Comparison of ENCODE assay signal across 13 cellular contexts in the genomic region with DNA sequence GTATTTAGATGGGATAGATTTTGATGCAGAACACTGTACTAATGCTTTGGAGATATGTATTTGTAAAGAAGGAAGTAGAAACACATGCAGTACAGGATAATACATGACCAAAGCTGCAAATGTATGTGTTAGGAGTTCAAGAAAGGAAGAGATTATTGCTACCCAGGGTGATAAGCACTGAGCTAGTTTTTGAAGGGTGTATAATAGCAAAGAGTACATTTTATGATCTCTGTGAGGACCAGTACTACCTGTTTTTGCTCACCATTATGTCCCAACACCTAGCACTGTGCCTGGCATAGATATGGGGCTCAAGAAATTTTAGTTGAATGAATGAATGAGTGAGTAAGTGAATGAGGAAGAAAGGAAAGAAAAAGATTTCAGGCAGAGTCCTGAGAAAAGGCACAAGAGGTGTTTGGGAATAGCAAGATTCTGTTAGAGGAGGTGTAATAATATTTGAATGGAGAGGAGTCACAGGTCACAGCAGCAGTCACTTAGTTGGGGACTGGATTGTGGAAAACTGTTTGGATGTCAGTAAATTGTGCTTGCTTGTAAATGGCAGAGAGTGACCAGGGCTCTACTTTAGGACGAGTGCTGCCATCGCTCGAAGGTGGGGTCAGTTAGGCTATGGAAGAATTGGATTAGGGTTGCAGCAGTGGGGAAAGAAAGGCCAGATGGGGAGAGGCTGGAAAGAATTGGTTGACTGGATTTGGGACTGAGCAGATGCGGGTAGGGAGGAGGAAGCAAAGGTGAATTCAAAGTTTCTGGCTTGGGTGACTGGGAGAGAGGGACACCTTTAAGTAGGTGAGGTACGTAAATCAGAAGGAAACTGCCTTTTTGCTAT. TPM values are rescaled to one million over a fixed set of nuclear protein-coding genes. Genes with fewer than 3 reads are reported as not detected.
DNase-seq lines count a peak whose midpoint lies in the region; ATAC-seq and TF ChIP-seq lines count a peak whose summit lies in the region.
"Had no signal": no experiment of that assay in that cellular context is flagged by ENCODE, and none has a peak within 500 bp of the region (broad histone marks: within the 10 kb centered on the region; RNA-seq: fewer than 3 reads in every experiment).

No MANE protein-coding gene starts in this region.

- peak overlapping the region; percentile 39 for H3K4me3 Mint-ChIP-seq in CD4-positive, alpha-beta T cell

- no peak overlapping the region for H3K27ac ChIP-seq in CD4-positive, alpha-beta T cell (ENCODE audit: low read depth, low read length)
- H3K27ac ChIP-seq in HUES48 (ENCODE audit: low read depth, low read length), result peak overlapping the region; percentile 2
- no peak overlapping the region for H3K27ac ChIP-seq in adrenal gland

- H3K27me3 Mint-ChIP-seq in CD4-positive, alpha-beta T cell, result no peaks in the 10 kb centered on the region

- H3K9ac ChIP-seq in HUES48 (ENCODE audit: low read depth, low read length), result no peak overlapping the region

- peaks cover 13% of the 10 kb centered on the region for H3K4me1 ChIP-seq in HUES48 (ENCODE audit: control insufficient read depth, insufficient read depth, low read length)
- H3K4me1 ChIP-seq in mucosa of descending colon (ENCODE audit: low read depth), result peaks cover 8% of the 10 kb centered on the region
- H3K4me1 ChIP-seq in adrenal gland (replicated peaks in 1 of 2), result peaks cover 0 to 19% of the 10 kb centered on the region in 2 donors

- no peaks in the 10 kb centered on the region for H3K27me3 ChIP-seq in CD4-positive, alpha-beta T cell (ENCODE audit: control insufficient read depth, insufficient read depth, low read length)
- H3K27me3 ChIP-seq in HUES48 (ENCODE audit: control insufficient read depth, insufficient read depth, low read length) (no peaks in the 10 kb centered on the region), adrenal gland (no peaks in the 10 kb centered on the region)

- H3K36me3 ChIP-seq in HUES48 (ENCODE audit: control insufficient read depth, insufficient read depth, low read length) (no peaks in the 10 kb centered on the region), mucosa of descending colon (ENCODE audit: low read depth) (no peaks in the 10 kb centered on the region), adrenal gland (replicated peaks in 1 of 2) (no peaks in the 10 kb centered on the region)

- POLR2A ChIA-PET in CD4-positive, alpha-beta T cell (lab: Charles Lee), result interaction anchor here (0.6 to 2.5 kb wide), 4 partner anchors 9 to 79 kb away, joined by 3 to 13 read pairs (median 5); a partner anchor contains a TSS

- in situ Hi-C loops in G401 (cut with HindIII; ENCODE audit: low sequenced_read_pairs), result no loop called here

- ATAC-seq in CD4-positive, alpha-beta T cell (ENCODE audit: poor library complexity), result no peak
- peak; percentile 53 for ATAC-seq in mucosa of descending colon

- H3K9me3 Mint-ChIP-seq in CD4-positive, alpha-beta T cell, result no peaks in the 10 kb centered on the region

- DNase-seq in CD4-positive, alpha-beta T cell, result no peak
- DNase-seq in astrocyte of the hippocampus (ENCODE audit: low read depth, low spot score) (peak; percentile 11), mucosa of descending colon (no peak), NCI-H1092 treated with DMSO at 0.1 percent for 48 hours (lab: John Stamatoyannopoulos, UW) (no peak), G401 (ENCODE audit: low spot score) (no peak), NCI-H1105 (lab: John Stamatoyannopoulos, UW) (no peak), adrenal gland (no peak)
- DNase-seq: activated CD4-positive, CD25-positive, alpha-beta regulatory T cell treated with anti-CD3 and anti-CD28 coated beads, Interleukin-2, amount 50 U/mL, for 72 hours; activated naive CD4-positive, alpha-beta T cell treated with anti-CD3 and anti-CD28 coated beads, Interleukin-2, amount 50 U/mL, for 16 hours; KBM-7; NCI-H2107 had no signal

- no peaks in the 10 kb centered on the region for H3K9me3 ChIP-seq in CD4-positive, alpha-beta T cell (ENCODE audit: control insufficient read depth, low read length)
- H3K9me3 ChIP-seq in HUES48 (ENCODE audit: control insufficient read depth, insufficient read depth, low read length) (no peaks in the 10 kb centered on the region), mucosa of descending colon (no peaks in the 10 kb centered on the region), adrenal gland (replicated peaks in 1 of 3) (no peaks in the 10 kb centered on the region)

- intact Hi-C loops in CD4-positive, alpha-beta T cell (cut with DNase I, micrococcal nuclease), result no loop called here
- intact Hi-C loops in mucosa of descending colon (cut with DNase I, micrococcal nuclease), result no loop called here
- intact Hi-C loops in adrenal gland (cut with DNase I), result no loop called here

- H3K27ac Mint-ChIP-seq in CD4-positive, alpha-beta T cell, result peak overlapping the region; percentile 40

- H3K36me3 Mint-ChIP-seq in CD4-positive, alpha-beta T cell (ENCODE audit: low read depth), result peaks cover 93% of the 10 kb centered on the region

- CTCF ChIA-PET in CD4-positive, alpha-beta T cell (lab: Charles Lee), result no interaction called here

- TF ChIP-seq POLR2A in adrenal gland (IDR thresholded peaks at IDR 0.05), result no peak

- peaks cover 88% of the 10 kb centered on the region for H3K4me1 Mint-ChIP-seq in CD4-positive, alpha-beta T cell (ENCODE audit: low read depth)

- WGBS in adrenal gland, 4 donors, result 92 to 96% (median 94%) methylated on average over 5 of the region's 5 CpGs

- TF ChIP-seq CTCF in CD4-positive, alpha-beta T cell (IDR thresholded peaks at IDR 0.05), result no peak
- TF ChIP-seq CTCF in mucosa of descending colon (IDR thresholded peaks at IDR 0.05), result no peak
- TF ChIP-seq CTCF in adrenal gland (IDR thresholded peaks at IDR 0.05), result no peak

- H3K4me3 ChIP-seq in HUES48 (ENCODE audit: low read depth, low read length), result no peak overlapping the region
- no peak overlapping the region for H3K4me3 ChIP-seq in mucosa of descending colon
- H3K4me3 ChIP-seq in adrenal gland, result no peak overlapping the region
- H3K4me3 ChIP-seq: skin epidermis had no signal

RNA-seq across cellular contexts. Expression of a gene that starts 9.2 kb away (rescaled TPM):
- total RNA-seq in CD4-positive, alpha-beta T cell, result 100 to 1,000 TPM; 174 to 182 TPM
- total RNA-seq in mucosa of descending colon (10 to 100 TPM; 15.6 to 34.3 (median 18.5) TPM), adrenal gland (10 to 100 TPM in 2 of 8 donors, 1 to 10 TPM in 5, under 1 TPM in 1; 0.85 to 19.2 (median 4.6) TPM)
- 4.1 and 9.9 TPM in 2 replicates for total RNA-seq in G401 (2014; rRNA removed; shearing (Covaris generic))
- polyA plus RNA-seq in adrenal gland, result 1 to 10 TPM; 1.1 to 1.7 (median 1.3) TPM

Comparison
In these comparisons a context has a peak if more than half of its experiments do, and no peak if none do; other contexts are left out.
1. RNA of a gene that starts 9.2 kb away (total RNA-seq): 174 to 182 TPM in CD4-positive, alpha-beta T cell; 15.6 to 34.3 TPM in mucosa of descending colon, 4.1 to 9.9 TPM in G401 and 0.85 to 19.2 TPM in adrenal gland; every median in the first group is over 4 times any median in the second.